ENCODE assay signal across 8 cellular contexts in genomic region chr1:15848143-15848928, GRCh38. TPM values are rescaled to one million over a fixed set of nuclear protein-coding genes. Genes with fewer than 3 reads are reported as not detected.
A peak's percentile ranks its signal among the peaks of the same experiment; 100 is the strongest.
DNase-seq lines count a peak whose midpoint lies in the region; ATAC-seq and TF ChIP-seq lines count a peak whose summit lies in the region.

No MANE protein-coding gene starts in this region.

- POLR2A ChIA-PET in activated CD4-positive, alpha-beta memory T cell treated with anti-CD3 and anti-CD28 coated beads for 36 hours (lab: Charles Lee): interaction anchor here (0.6 to 5.2 kb wide), 9 partner anchors 11 to 137 kb away, joined by 3 to 97 read pairs (median 7); partner anchors contain the start of gene ZBTB17

- peak overlapping the region; percentile 99 to 100 for H3K4me3 Mint-ChIP-seq in CD14-positive monocyte
- peak overlapping the region; percentile 98 for H3K4me3 Mint-ChIP-seq in activated CD4-positive, alpha-beta memory T cell treated with anti-CD3 and anti-CD28 coated beads for 36 hours
- peak overlapping the region; percentile 90 to 97 for H3K4me3 Mint-ChIP-seq in effector memory CD8-positive, alpha-beta T cell
- peak overlapping the region; percentile 95 to 99 for H3K4me3 Mint-ChIP-seq in stimulated activated naive B cell treated with anti-CD40 and anti-IgM and Interleukin-4, amounts not matched to agents 10 μg/mL and 1 μg/mL and 100 μg/mL, for 72 hours

- H3K36me3 Mint-ChIP-seq in CD14-positive monocyte: peaks cover 0 to 4% of the 10 kb centered on the region in 2 donors
- H3K36me3 Mint-ChIP-seq in activated CD4-positive, alpha-beta memory T cell treated with anti-CD3 and anti-CD28 coated beads for 36 hours: peaks cover 8% of the 10 kb centered on the region
- H3K36me3 Mint-ChIP-seq in effector memory CD8-positive, alpha-beta T cell (ENCODE audit: insufficient read depth): peaks cover 20% of the 10 kb centered on the region
- peaks cover 9 to 15% of the 10 kb centered on the region in 2 donors for H3K36me3 Mint-ChIP-seq in stimulated activated naive B cell treated with anti-CD40 and anti-IgM and Interleukin-4, amounts not matched to agents 10 μg/mL and 1 μg/mL and 100 μg/mL, for 72 hours

- H3K4me1 Mint-ChIP-seq in CD14-positive monocyte: peaks cover 48% of the 10 kb centered on the region
- peaks cover 49% of the 10 kb centered on the region for H3K4me1 Mint-ChIP-seq in activated CD4-positive, alpha-beta memory T cell treated with anti-CD3 and anti-CD28 coated beads for 36 hours (ENCODE audit: low read depth)
- H3K4me1 Mint-ChIP-seq in effector memory CD8-positive, alpha-beta T cell (ENCODE audit: low read depth in 2 of 2): peaks cover 29 to 30% of the 10 kb centered on the region in 2 donors
- peaks cover 16 to 62% of the 10 kb centered on the region in 2 donors for H3K4me1 Mint-ChIP-seq in stimulated activated naive B cell treated with anti-CD40 and anti-IgM and Interleukin-4, amounts not matched to agents 10 μg/mL and 1 μg/mL and 100 μg/mL, for 72 hours

- peak overlapping the region; percentile 78 for H3K4me3 ChIP-seq in LNCaP clone FGC (ENCODE audit: low read depth, low read length)

- TF ChIP-seq CTCF in CD14-positive monocyte (IDR thresholded peaks at IDR 0.05) (no peak), LNCaP clone FGC (IDR thresholded peaks at IDR 0.05; ENCODE audit: control insufficient read depth, extremely low read depth, insufficient read depth) (no peak)

- ATAC-seq in GM21528 (IDR thresholded peaks at IDR 0.05; ENCODE audit: low FRiP score, unreplicated experiment): peak; percentile 16
- ATAC-seq in effector memory CD8-positive, alpha-beta T cell (replicated peaks): peak; percentile 11
- peak; percentile 19 to 25 for ATAC-seq in stimulated activated naive B cell treated with anti-CD40 and anti-IgM and Interleukin-4, amounts not matched to agents 10 μg/mL and 1 μg/mL and 100 μg/mL, for 72 hours (replicated peaks)

- DNase-seq in CD14-positive monocyte (ENCODE audit: low spot score) (no peak), LNCaP clone FGC (ENCODE audit: low read depth) (no peak), mucosa of gallbladder (ENCODE audit: low spot score) (peak; percentile 15), NCI-H2107 (lab: John Stamatoyannopoulos, UW) (no peak)
- peak; percentile 64 for DNase-seq in activated CD4-positive, alpha-beta memory T cell treated with anti-CD3 and anti-CD28 coated beads for 36 hours
- peak; percentile 20 to 43 (median 31) for DNase-seq in effector memory CD8-positive, alpha-beta T cell
- DNase-seq in stimulated activated naive B cell treated with anti-CD40 and anti-IgM and Interleukin-4, amounts not matched to agents 10 μg/mL and 1 μg/mL and 100 μg/mL, for 72 hours: peak; percentile 46

- intact Hi-C loops in CD14-positive monocyte (cut with micrococcal nuclease): loop anchor here in 1 of 2 donors (2.0 to 5.0 kb wide), 2 partner anchors 14 to 34 kb away; no protein-coding TSS in a partner anchor
- intact Hi-C loops in activated CD4-positive, alpha-beta memory T cell treated with anti-CD3 and anti-CD28 coated beads for 36 hours (cut with micrococcal nuclease): no loop called here

- no peaks in the 10 kb centered on the region for H3K27me3 Mint-ChIP-seq in CD14-positive monocyte (ENCODE audit: low read depth in 3 of 3)
- no peaks in the 10 kb centered on the region for H3K27me3 Mint-ChIP-seq in activated CD4-positive, alpha-beta memory T cell treated with anti-CD3 and anti-CD28 coated beads for 36 hours
- H3K27me3 Mint-ChIP-seq in effector memory CD8-positive, alpha-beta T cell: no peaks in the 10 kb centered on the region
- no peaks in the 10 kb centered on the region for H3K27me3 Mint-ChIP-seq in stimulated activated naive B cell treated with anti-CD40 and anti-IgM and Interleukin-4, amounts not matched to agents 10 μg/mL and 1 μg/mL and 100 μg/mL, for 72 hours

- H3K27ac Mint-ChIP-seq in CD14-positive monocyte: peak overlapping the region; percentile 96 to 99 (median 98)
- peak overlapping the region; percentile 93 for H3K27ac Mint-ChIP-seq in activated CD4-positive, alpha-beta memory T cell treated with anti-CD3 and anti-CD28 coated beads for 36 hours
- H3K27ac Mint-ChIP-seq in effector memory CD8-positive, alpha-beta T cell: peak overlapping the region; percentile 89 to 94
- peak overlapping the region; percentile 99 for H3K27ac Mint-ChIP-seq in stimulated activated naive B cell treated with anti-CD40 and anti-IgM and Interleukin-4, amounts not matched to agents 10 μg/mL and 1 μg/mL and 100 μg/mL, for 72 hours

- CTCF ChIA-PET in activated CD4-positive, alpha-beta memory T cell treated with anti-CD3 and anti-CD28 coated beads for 36 hours (lab: Charles Lee): interaction anchor here (1.0 to 2.6 kb wide), 6 partner anchors 11 to 159 kb away, joined by 3 to 17 read pairs (median 12); no protein-coding TSS in a partner anchor

- H3K9me3 Mint-ChIP-seq in CD14-positive monocyte: peaks cover 0 to 1% (median 0%) of the 10 kb centered on the region in 7 donors
- no peaks in the 10 kb centered on the region for H3K9me3 Mint-ChIP-seq in activated CD4-positive, alpha-beta memory T cell treated with anti-CD3 and anti-CD28 coated beads for 36 hours
- no peaks in the 10 kb centered on the region for H3K9me3 Mint-ChIP-seq in effector memory CD8-positive, alpha-beta T cell
- H3K9me3 Mint-ChIP-seq in stimulated activated naive B cell treated with anti-CD40 and anti-IgM and Interleukin-4, amounts not matched to agents 10 μg/mL and 1 μg/mL and 100 μg/mL, for 72 hours: no peaks in the 10 kb centered on the region

RNA-seq across cellular contexts. Expression of gene SPEN, which starts 0.8 kb away (rescaled TPM):
- polyA plus RNA-seq in CD14-positive monocyte: 1 to 10 TPM; 3.1 to 6.1 TPM
- 10 to 100 TPM; 37.0 to 41.9 TPM for total RNA-seq in activated CD4-positive, alpha-beta memory T cell treated with anti-CD3 and anti-CD28 coated beads for 36 hours
- 44.5 TPM for total RNA-seq in mucosa of gallbladder

RNA-seq across cellular contexts. Expression of gene UQCRHL, which starts 40.9 kb away (rescaled TPM):
- polyA plus RNA-seq in CD14-positive monocyte: 1 to 10 TPM; 1.0 TPM
- 1 to 10 TPM; 2.0 to 2.5 TPM for total RNA-seq in activated CD4-positive, alpha-beta memory T cell treated with anti-CD3 and anti-CD28 coated beads for 36 hours
- 2.0 TPM for total RNA-seq in mucosa of gallbladder

Comparison
In these comparisons a context has a peak if more than half of its experiments do, and no peak if none do; other contexts are left out.
1. DNase-seq: peak in activated CD4-positive, alpha-beta memory T cell treated with anti-CD3 and anti-CD28 coated beads for 36 hours (single experiment), effector memory CD8-positive, alpha-beta T cell (3 of 3), mucosa of gallbladder (single experiment) and stimulated activated naive B cell treated with anti-CD40 and anti-IgM and Interleukin-4, amounts not matched to agents 10 μg/mL and 1 μg/mL and 100 μg/mL, for 72 hours (single experiment); none in CD14-positive monocyte (single experiment), LNCaP clone FGC (single experiment) and NCI-H2107 (single experiment).
2. Peak in every context shown above with its lines, with median percentiles within 50 percentile points of each other: H3K27ac Mint-ChIP-seq, H3K4me3 Mint-ChIP-seq and ATAC-seq.